1 cellular context compared by ENCODE assay signal in the genomic region with DNA sequence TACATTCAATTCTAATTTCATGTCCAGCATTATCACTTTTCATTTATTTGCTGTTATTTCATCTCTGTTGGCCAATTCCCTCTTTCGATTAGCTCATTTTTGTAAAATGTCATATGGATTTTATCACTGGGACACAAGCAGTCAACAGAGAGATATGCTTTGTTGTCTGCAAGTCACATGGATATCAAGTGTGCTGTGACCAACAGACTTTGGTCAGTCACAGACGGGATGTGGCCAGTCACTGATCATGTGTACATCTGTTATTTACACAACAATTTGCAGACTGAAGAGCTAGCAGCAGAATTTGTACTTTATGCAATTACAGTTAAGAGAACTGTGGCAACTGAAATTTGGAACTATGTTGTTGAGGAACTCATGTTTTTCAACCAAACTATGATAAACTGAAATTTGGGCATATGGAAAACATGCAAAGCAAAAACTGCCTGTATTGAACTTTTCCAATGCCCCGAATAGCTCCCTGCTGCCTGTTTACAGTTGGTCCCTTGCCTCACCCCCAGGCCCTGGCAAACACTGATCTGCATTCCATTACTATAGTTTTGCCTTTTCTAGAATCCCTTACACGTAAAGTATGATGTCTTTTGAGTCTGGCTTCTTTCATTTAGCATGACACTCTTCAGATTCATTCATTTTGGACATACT.
TF ChIP-seq lines count a peak whose summit lies in the region.

No MANE protein-coding gene starts in this region.

TF ChIP-seq in HepG2, 621 proteins besides CTCF, POLR2A, EP300 and RAD21 (continued from another document and continues in another):
- TF ChIP-seq, protein P1, sequence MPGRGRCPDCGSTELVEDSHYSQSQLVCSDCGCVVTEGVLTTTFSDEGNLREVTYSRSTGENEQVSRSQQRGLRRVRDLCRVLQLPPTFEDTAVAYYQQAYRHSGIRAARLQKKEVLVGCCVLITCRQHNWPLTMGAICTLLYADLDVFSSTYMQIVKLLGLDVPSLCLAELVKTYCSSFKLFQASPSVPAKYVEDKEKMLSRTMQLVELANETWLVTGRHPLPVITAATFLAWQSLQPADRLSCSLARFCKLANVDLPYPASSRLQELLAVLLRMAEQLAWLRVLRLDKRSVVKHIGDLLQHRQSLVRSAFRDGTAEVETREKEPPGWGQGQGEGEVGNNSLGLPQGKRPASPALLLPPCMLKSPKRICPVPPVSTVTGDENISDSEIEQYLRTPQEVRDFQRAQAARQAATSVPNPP (CRISPR knock-in tag; IDR thresholded peaks at IDR 0.05): no peak
- TF ChIP-seq NFRKB (IDR thresholded peaks at IDR 0.05): no peak
- TF ChIP-seq, protein P2, sequence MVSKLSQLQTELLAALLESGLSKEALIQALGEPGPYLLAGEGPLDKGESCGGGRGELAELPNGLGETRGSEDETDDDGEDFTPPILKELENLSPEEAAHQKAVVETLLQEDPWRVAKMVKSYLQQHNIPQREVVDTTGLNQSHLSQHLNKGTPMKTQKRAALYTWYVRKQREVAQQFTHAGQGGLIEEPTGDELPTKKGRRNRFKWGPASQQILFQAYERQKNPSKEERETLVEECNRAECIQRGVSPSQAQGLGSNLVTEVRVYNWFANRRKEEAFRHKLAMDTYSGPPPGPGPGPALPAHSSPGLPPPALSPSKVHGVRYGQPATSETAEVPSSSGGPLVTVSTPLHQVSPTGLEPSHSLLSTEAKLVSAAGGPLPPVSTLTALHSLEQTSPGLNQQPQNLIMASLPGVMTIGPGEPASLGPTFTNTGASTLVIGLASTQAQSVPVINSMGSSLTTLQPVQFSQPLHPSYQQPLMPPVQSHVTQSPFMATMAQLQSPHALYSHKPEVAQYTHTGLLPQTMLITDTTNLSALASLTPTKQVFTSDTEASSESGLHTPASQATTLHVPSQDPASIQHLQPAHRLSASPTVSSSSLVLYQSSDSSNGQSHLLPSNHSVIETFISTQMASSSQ (IDR thresholded peaks at IDR 0.05; ENCODE audit: low read depth): no peak
- TF ChIP-seq, protein P2 (CRISPR knock-in tag; IDR thresholded peaks at IDR 0.05; ENCODE audit: borderline replicate concordance): no peak
- TF ChIP-seq, protein P3, sequence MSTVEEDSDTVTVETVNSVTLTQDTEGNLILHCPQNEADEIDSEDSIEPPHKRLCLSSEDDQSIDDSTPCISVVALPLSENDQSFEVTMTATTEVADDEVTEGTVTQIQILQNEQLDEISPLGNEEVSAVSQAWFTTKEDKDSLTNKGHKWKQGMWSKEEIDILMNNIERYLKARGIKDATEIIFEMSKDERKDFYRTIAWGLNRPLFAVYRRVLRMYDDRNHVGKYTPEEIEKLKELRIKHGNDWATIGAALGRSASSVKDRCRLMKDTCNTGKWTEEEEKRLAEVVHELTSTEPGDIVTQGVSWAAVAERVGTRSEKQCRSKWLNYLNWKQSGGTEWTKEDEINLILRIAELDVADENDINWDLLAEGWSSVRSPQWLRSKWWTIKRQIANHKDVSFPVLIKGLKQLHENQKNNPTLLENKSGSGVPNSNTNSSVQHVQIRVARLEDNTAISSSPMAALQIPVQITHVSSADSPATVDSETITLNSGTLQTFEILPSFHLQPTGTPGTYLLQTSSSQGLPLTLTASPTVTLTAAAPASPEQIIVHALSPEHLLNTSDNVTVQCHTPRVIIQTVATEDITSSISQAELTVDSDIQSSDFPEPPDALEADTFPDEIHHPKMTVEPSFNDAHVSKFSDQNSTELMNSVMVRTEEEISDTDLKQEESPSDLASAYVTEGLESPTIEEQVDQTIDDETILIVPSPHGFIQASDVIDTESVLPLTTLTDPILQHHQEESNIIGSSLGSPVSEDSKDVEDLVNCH (CRISPR knock-in tag; IDR thresholded peaks at IDR 0.05): no peak
- no peak for TF ChIP-seq KAT2B (IDR thresholded peaks at IDR 0.05; ENCODE audit: borderline replicate concordance, low read depth, low read length)
- TF ChIP-seq CENPT (CRISPR knock-in tag; IDR thresholded peaks at IDR 0.05; ENCODE audit: low read depth): no peak
- TF ChIP-seq ZSCAN22 (CRISPR knock-in tag; IDR thresholded peaks at IDR 0.05): no peak
- TF ChIP-seq, protein P4, sequence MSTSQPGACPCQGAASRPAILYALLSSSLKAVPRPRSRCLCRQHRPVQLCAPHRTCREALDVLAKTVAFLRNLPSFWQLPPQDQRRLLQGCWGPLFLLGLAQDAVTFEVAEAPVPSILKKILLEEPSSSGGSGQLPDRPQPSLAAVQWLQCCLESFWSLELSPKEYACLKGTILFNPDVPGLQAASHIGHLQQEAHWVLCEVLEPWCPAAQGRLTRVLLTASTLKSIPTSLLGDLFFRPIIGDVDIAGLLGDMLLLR (CRISPR knock-in tag; IDR thresholded peaks at IDR 0.05): no peak
- no peak for TF ChIP-seq MTA3 (CRISPR knock-in tag; IDR thresholded peaks at IDR 0.05)
- no peak for TF ChIP-seq MATR3 (CRISPR knock-in tag; IDR thresholded peaks at IDR 0.05)
- TF ChIP-seq ZMYM2 (CRISPR knock-in tag; IDR thresholded peaks at IDR 0.05): no peak
- no peak for TF ChIP-seq ZBTB26 (CRISPR knock-in tag; IDR thresholded peaks at IDR 0.05; ENCODE audit: borderline replicate concordance)
- no peak for TF ChIP-seq ZBTB2 (CRISPR knock-in tag; IDR thresholded peaks at IDR 0.05; ENCODE audit: low read depth)
- TF ChIP-seq ZNF333 (CRISPR knock-in tag; IDR thresholded peaks at IDR 0.05; ENCODE audit: borderline replicate concordance): no peak
- no peak for TF ChIP-seq TCF7L2 (IDR thresholded peaks at IDR 0.05; ENCODE audit: low read depth, low read length)
- TF ChIP-seq MEIS1 (CRISPR knock-in tag; IDR thresholded peaks at IDR 0.05; ENCODE audit: borderline replicate concordance): no peak
- TF ChIP-seq SP1 (IDR thresholded peaks at IDR 0.05): no peak
- TF ChIP-seq SP1 (CRISPR knock-in tag; IDR thresholded peaks at IDR 0.05): no peak
- TF ChIP-seq IRX3 (CRISPR knock-in tag; IDR thresholded peaks at IDR 0.05; ENCODE audit: borderline replicate concordance, low read depth): no peak
- peak; percentile 59; the same call in 1 of the 2 replicates for TF ChIP-seq POGZ (CRISPR knock-in tag; IDR thresholded peaks at IDR 0.05)
- no peak for TF ChIP-seq ZNF615 (CRISPR knock-in tag; IDR thresholded peaks at IDR 0.05; ENCODE audit: borderline replicate concordance)
- no peak for TF ChIP-seq GTF3A (CRISPR knock-in tag; conservative IDR thresholded peaks at IDR 0.05)
- TF ChIP-seq WIZ (CRISPR knock-in tag; IDR thresholded peaks at IDR 0.05): 0 out of 2 replicates have a peak, but pooled peaks have one; percentile 59
- TF ChIP-seq ZNF678 (CRISPR knock-in tag; IDR thresholded peaks at IDR 0.05): no peak
- no peak for TF ChIP-seq DR1 (CRISPR knock-in tag; IDR thresholded peaks at IDR 0.05)
- TF ChIP-seq ZNF225 (CRISPR knock-in tag; IDR thresholded peaks at IDR 0.05): no peak
- no peak for TF ChIP-seq U2AF1 (optimal IDR thresholded peaks at IDR 0.05; ENCODE audit: low read depth, low read length)
- no peak for TF ChIP-seq NFKB2 (CRISPR knock-in tag; IDR thresholded peaks at IDR 0.05; ENCODE audit: borderline replicate concordance)
- TF ChIP-seq, protein P5, sequence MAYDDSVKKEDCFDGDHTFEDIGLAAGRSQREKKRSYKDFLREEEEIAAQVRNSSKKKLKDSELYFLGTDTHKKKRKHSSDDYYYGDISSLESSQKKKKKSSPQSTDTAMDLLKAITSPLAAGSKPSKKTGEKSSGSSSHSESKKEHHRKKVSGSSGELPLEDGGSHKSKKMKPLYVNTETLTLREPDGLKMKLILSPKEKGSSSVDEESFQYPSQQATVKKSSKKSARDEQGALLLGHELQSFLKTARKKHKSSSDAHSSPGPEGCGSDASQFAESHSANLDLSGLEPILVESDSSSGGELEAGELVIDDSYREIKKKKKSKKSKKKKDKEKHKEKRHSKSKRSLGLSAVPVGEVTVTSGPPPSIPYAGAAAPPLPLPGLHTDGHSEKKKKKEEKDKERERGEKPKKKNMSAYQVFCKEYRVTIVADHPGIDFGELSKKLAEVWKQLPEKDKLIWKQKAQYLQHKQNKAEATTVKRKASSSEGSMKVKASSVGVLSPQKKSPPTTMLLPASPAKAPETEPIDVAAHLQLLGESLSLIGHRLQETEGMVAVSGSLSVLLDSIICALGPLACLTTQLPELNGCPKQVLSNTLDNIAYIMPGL (CRISPR knock-in tag; IDR thresholded peaks at IDR 0.05; ENCODE audit: borderline replicate concordance in 1 of 2, low read depth in 1 of 2): no peak
- peak; percentile 22; the same call in 1 of the 2 replicates for TF ChIP-seq ZMYM3 (CRISPR knock-in tag; IDR thresholded peaks at IDR 0.05)
- no peak for TF ChIP-seq ZNF546 (CRISPR knock-in tag; conservative IDR thresholded peaks at IDR 0.05)
- no peak; the same call in 1 of the 2 replicates for TF ChIP-seq ZNF792 (CRISPR knock-in tag; IDR thresholded peaks at IDR 0.05)
- peak; percentile 70; the same call in 1 of the 2 replicates for TF ChIP-seq ZBTB43 (CRISPR knock-in tag; conservative IDR thresholded peaks at IDR 0.05)
- TF ChIP-seq, protein P6, sequence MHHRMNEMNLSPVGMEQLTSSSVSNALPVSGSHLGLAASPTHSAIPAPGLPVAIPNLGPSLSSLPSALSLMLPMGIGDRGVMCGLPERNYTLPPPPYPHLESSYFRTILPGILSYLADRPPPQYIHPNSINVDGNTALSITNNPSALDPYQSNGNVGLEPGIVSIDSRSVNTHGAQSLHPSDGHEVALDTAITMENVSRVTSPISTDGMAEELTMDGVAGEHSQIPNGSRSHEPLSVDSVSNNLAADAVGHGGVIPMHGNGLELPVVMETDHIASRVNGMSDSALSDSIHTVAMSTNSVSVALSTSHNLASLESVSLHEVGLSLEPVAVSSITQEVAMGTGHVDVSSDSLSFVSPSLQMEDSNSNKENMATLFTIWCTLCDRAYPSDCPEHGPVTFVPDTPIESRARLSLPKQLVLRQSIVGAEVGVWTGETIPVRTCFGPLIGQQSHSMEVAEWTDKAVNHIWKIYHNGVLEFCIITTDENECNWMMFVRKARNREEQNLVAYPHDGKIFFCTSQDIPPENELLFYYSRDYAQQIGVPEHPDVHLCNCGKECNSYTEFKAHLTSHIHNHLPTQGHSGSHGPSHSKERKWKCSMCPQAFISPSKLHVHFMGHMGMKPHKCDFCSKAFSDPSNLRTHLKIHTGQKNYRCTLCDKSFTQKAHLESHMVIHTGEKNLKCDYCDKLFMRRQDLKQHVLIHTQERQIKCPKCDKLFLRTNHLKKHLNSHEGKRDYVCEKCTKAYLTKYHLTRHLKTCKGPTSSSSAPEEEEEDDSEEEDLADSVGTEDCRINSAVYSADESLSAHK (CRISPR knock-in tag; IDR thresholded peaks at IDR 0.05; ENCODE audit: borderline replicate concordance): no peak
- no peak for TF ChIP-seq IKZF5 (CRISPR knock-in tag; IDR thresholded peaks at IDR 0.05)
